Comparison of ENCODE assay signal across 32 cellular contexts in the genomic region with DNA sequence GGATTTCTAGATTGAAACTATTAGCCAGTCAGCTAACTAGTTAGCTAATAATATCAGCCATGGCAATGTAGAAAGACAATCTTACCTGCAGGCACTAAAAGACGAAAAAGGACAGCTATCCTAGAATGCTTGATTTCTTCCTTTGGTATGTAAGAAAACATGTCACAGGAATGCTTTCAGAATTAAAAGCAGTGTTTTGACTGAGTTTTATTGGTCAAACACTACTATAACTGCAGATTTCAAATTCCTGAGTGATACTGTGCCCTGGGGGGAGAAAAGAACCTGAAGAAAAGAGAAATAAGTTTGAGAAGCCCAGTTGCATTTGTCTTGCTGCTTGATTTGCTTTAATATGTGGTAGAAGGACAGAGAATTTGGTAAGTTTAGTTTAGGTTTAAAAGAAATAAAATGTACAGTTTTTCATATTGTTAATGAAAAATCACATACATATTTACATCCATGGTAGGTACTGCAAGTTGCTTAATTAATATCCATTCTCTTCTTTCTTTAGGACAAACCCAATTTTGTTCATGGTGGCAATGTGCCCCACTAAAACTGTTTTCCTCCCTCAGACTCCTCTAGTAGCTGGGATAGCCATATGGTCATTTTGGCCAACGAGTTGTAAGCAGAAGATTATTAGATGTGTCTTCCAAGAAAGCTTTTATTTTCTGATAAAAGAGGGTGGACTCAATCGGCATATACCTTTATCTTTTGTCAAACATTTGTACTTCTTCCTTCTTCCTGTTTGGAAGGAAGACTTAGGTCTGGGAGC. TPM values are rescaled to one million over a fixed set of nuclear protein-coding genes. Genes with fewer than 3 reads are reported as not detected.
DNase-seq lines count a peak whose midpoint lies in the region; ATAC-seq, FAIRE-seq and TF ChIP-seq lines count a peak whose summit lies in the region.
"Had no signal": no experiment of that assay in that cellular context is flagged by ENCODE, and none has a peak within 500 bp of the region (broad histone marks: within the 10 kb centered on the region; RNA-seq: fewer than 3 reads in every experiment).

No MANE protein-coding gene starts in this region.

- H4K20me1 ChIP-seq in mammary epithelial cell (ENCODE audit: insufficient read depth, low read length) (no peaks in the 10 kb centered on the region), neural progenitor cell (ENCODE audit: low read depth) (no peaks in the 10 kb centered on the region)

- H3K9me3 Mint-ChIP-seq in mesothelial cell of epicardium (peaks cover 16% of the 10 kb centered on the region), neural progenitor cell (no peaks in the 10 kb centered on the region)
- H3K9me3 Mint-ChIP-seq in activated T-cell treated with anti-CD3 and anti-CD28 coated beads, Interleukin-2, amount 50 U/mL, for 24 hours = no peaks in the 10 kb centered on the region
- H3K9me3 Mint-ChIP-seq in activated CD8-positive, alpha-beta T cell treated with anti-CD3 and anti-CD28 coated beads for 36 hours = no peaks in the 10 kb centered on the region
- H3K9me3 Mint-ChIP-seq: activated B cell treated with CpG ODN at 0.5 μM for 24 hours; activated T-helper 1 cell treated with anti-CD3 and anti-CD28 coated beads, Interleukin-12 subunit alpha, Interleukin-12 subunit beta, Interleukin-2, Interleukin-4 antibody, amounts not matched to agents 30 ng/mL and 10 ng/mL and 1 ng/mL, durations not matched to agents 14 hours and 24 hours and 36 hours; CD4-positive, CD25-positive, alpha-beta regulatory T cell; memory B cell had no signal

- no TSS peak for BruUV-seq in mammary epithelial cell (replicated peaks; lab: Mats Ljungman, UMichigan)

- TF ChIP-seq CTCF in mammary epithelial cell (conservative IDR thresholded peaks at IDR 0.05 in 1 of 2, IDR thresholded peaks at IDR 0.05 in 1 of 2; ENCODE audit: extremely low read depth in 1 of 2, insufficient read depth in 1 of 2, low read depth in 1 of 2, low read length in 2 of 2) (no peak), mesothelial cell of epicardium (IDR thresholded peaks at IDR 0.05; ENCODE audit: unreplicated experiment) (no peak), neural progenitor cell (IDR thresholded peaks at IDR 0.05) (no peak)
- TF ChIP-seq CTCF in activated CD8-positive, alpha-beta T cell treated with anti-CD3 and anti-CD28 coated beads for 36 hours (IDR thresholded peaks at IDR 0.05) = no peak

- no peak overlapping the region for H3K4me3 Mint-ChIP-seq in mesothelial cell of epicardium
- H3K4me3 Mint-ChIP-seq in neural progenitor cell = no peak overlapping the region
- no peak overlapping the region for H3K4me3 Mint-ChIP-seq in activated T-cell treated with anti-CD3 and anti-CD28 coated beads, Interleukin-2, amount 50 U/mL, for 24 hours
- H3K4me3 Mint-ChIP-seq in activated CD8-positive, alpha-beta T cell treated with anti-CD3 and anti-CD28 coated beads for 36 hours = no peak overlapping the region
- H3K4me3 Mint-ChIP-seq: activated B cell treated with CpG ODN at 0.5 μM for 24 hours; activated T-helper 1 cell treated with anti-CD3 and anti-CD28 coated beads, Interleukin-12 subunit alpha, Interleukin-12 subunit beta, Interleukin-2, Interleukin-4 antibody, amounts not matched to agents 30 ng/mL and 10 ng/mL and 1 ng/mL, durations not matched to agents 14 hours and 24 hours and 36 hours; CD4-positive, CD25-positive, alpha-beta regulatory T cell; memory B cell had no signal

- no peak for ATAC-seq in GM18502 (IDR thresholded peaks at IDR 0.05; ENCODE audit: poor library complexity, unreplicated experiment)
- no peak for ATAC-seq in activated CD8-positive, alpha-beta T cell treated with anti-CD3 and anti-CD28 coated beads for 36 hours
- ATAC-seq: Panc1 had no signal

- H3K4me1 ChIP-seq in mammary epithelial cell (ENCODE audit: insufficient read depth, low read length) (peaks cover 20% of the 10 kb centered on the region), neural progenitor cell (peaks cover 14% of the 10 kb centered on the region)

- H2AFZ ChIP-seq in mammary epithelial cell (ENCODE audit: low read depth, low read length) (peak overlapping the region; percentile 41), neural progenitor cell (replicated peaks) (no peak overlapping the region)

- WGBS in mammary epithelial cell (ENCODE audit: low coverage, missing lambda C conversion rate) = 69% methylated on average over 3 of the region's 3 CpGs

- FAIRE-seq in HTR-8/SVneo (lab: Jason Lieb, UNC) = no peak
- FAIRE-seq: frontal cortex, GM18507 had no signal

- intact Hi-C loops in mammary epithelial cell (cut with micrococcal nuclease) = no loop called here
- intact Hi-C loops in activated CD8-positive, alpha-beta T cell treated with anti-CD3 and anti-CD28 coated beads for 36 hours (cut with micrococcal nuclease) = no loop called here

- peaks cover 21% of the 10 kb centered on the region for H3F3A ChIP-seq in neural progenitor cell (ENCODE audit: low read depth)

- H3K4me3 ChIP-seq in mammary epithelial cell (replicated peaks in 1 of 3; ENCODE audit: insufficient read depth in 1 of 3, low read depth in 2 of 3, low read length in 3 of 3) (no peak overlapping the region), neural progenitor cell (no peak overlapping the region)
- H3K4me3 ChIP-seq: esophagus squamous epithelium, suprapubic skin, uterus had no signal

- H3K4me2 ChIP-seq in mammary epithelial cell (ENCODE audit: insufficient read depth, low read depth, low read length) (no peak overlapping the region), neural progenitor cell (no peak overlapping the region)

- H3K27me3 ChIP-seq in mammary epithelial cell (ENCODE audit: insufficient read depth, low read length) = no peaks in the 10 kb centered on the region
- peaks cover 11% of the 10 kb centered on the region for H3K27me3 ChIP-seq in neural progenitor cell
- H3K27me3 ChIP-seq: uterus had no signal

- dilution Hi-C loops in mammary epithelial cell (cut with HindIII; ENCODE audit: low sequenced_read_pairs) = loop anchor here (10.0 kb wide), 1 partner anchor 106 kb away; the partner anchor contains the start of genes GFM2 and NSA2

- H3K9ac ChIP-seq in mammary epithelial cell (ENCODE audit: insufficient read depth, low read length) (no peak overlapping the region), neural progenitor cell (no peak overlapping the region)

- in situ Hi-C loops in mammary epithelial cell (cut with MboI; ENCODE audit: low sequenced_read_pairs in 2 of 2) = no loop called here

- H3K9me3 ChIP-seq in mammary epithelial cell (replicated peaks; ENCODE audit: insufficient read depth, low read length) (no peaks in the 10 kb centered on the region), neural progenitor cell (ENCODE audit: low read depth) (no peaks in the 10 kb centered on the region)
- H3K9me3 ChIP-seq: esophagus squamous epithelium, suprapubic skin, uterus had no signal

- POLR2A ChIA-PET in activated CD8-positive, alpha-beta T cell treated with anti-CD3 and anti-CD28 coated beads for 36 hours (lab: Charles Lee) = no interaction called here

- CTCF ChIA-PET in mammary epithelial cell (lab: Charles Lee; ENCODE audit: low non-redundant PET) = interaction anchor here (0.6 kb wide), 1 partner anchor 14 kb away, joined by 3 read pairs; no protein-coding TSS in a partner anchor
- CTCF ChIA-PET in activated CD8-positive, alpha-beta T cell treated with anti-CD3 and anti-CD28 coated beads for 36 hours (lab: Charles Lee) = no interaction called here

- H3K79me2 ChIP-seq in mammary epithelial cell (ENCODE audit: insufficient read depth, low read length) (peaks cover 3% of the 10 kb centered on the region), neural progenitor cell (ENCODE audit: low read depth) (peaks cover 3% of the 10 kb centered on the region)

- no peaks in the 10 kb centered on the region for H3K36me3 ChIP-seq in mammary epithelial cell (ENCODE audit: insufficient read depth, low read length)
- no peaks in the 10 kb centered on the region for H3K36me3 ChIP-seq in neural progenitor cell
- H3K36me3 ChIP-seq: esophagus squamous epithelium, suprapubic skin, uterus had no signal

- H3K27ac Mint-ChIP-seq in mesothelial cell of epicardium (peak overlapping the region; percentile 76), neural progenitor cell (no peak overlapping the region)
- no peak overlapping the region for H3K27ac Mint-ChIP-seq in activated T-cell treated with anti-CD3 and anti-CD28 coated beads, Interleukin-2, amount 50 U/mL, for 24 hours
- H3K27ac Mint-ChIP-seq in activated CD8-positive, alpha-beta T cell treated with anti-CD3 and anti-CD28 coated beads for 36 hours = no peak overlapping the region
- H3K27ac Mint-ChIP-seq: activated B cell treated with CpG ODN at 0.5 μM for 24 hours; activated T-helper 1 cell treated with anti-CD3 and anti-CD28 coated beads, Interleukin-12 subunit alpha, Interleukin-12 subunit beta, Interleukin-2, Interleukin-4 antibody, amounts not matched to agents 30 ng/mL and 10 ng/mL and 1 ng/mL, durations not matched to agents 14 hours and 24 hours and 36 hours; CD4-positive, CD25-positive, alpha-beta regulatory T cell; memory B cell; progenitor cell of endocrine pancreas had no signal

- H3K27me3 Mint-ChIP-seq in mesothelial cell of epicardium (ENCODE audit: low read depth) (peaks cover 10% of the 10 kb centered on the region), neural progenitor cell (ENCODE audit: insufficient read depth, low read depth) (peaks cover 2% of the 10 kb centered on the region)
- H3K27me3 Mint-ChIP-seq in activated T-cell treated with anti-CD3 and anti-CD28 coated beads, Interleukin-2, amount 50 U/mL, for 24 hours = no peaks in the 10 kb centered on the region
- no peaks in the 10 kb centered on the region for H3K27me3 Mint-ChIP-seq in activated CD8-positive, alpha-beta T cell treated with anti-CD3 and anti-CD28 coated beads for 36 hours
- H3K27me3 Mint-ChIP-seq: progenitor cell of endocrine pancreas had no signal

- H3K36me3 Mint-ChIP-seq in mesothelial cell of epicardium = no peaks in the 10 kb centered on the region
- H3K36me3 Mint-ChIP-seq in neural progenitor cell = no peaks in the 10 kb centered on the region
- peaks cover 4% of the 10 kb centered on the region for H3K36me3 Mint-ChIP-seq in activated T-cell treated with anti-CD3 and anti-CD28 coated beads, Interleukin-2, amount 50 U/mL, for 24 hours (ENCODE audit: low read depth)
- peaks cover under 1% of the 10 kb centered on the region for H3K36me3 Mint-ChIP-seq in activated CD8-positive, alpha-beta T cell treated with anti-CD3 and anti-CD28 coated beads for 36 hours (ENCODE audit: low read depth)
- H3K36me3 Mint-ChIP-seq: CD4-positive, CD25-positive, alpha-beta regulatory T cell; memory B cell had no signal

- no peak overlapping the region for H3K27ac ChIP-seq in mammary epithelial cell (ENCODE audit: insufficient read depth, low read depth, low read length)
- no peak overlapping the region for H3K27ac ChIP-seq in neural progenitor cell
- H3K27ac ChIP-seq: esophagus squamous epithelium, HL-60, suprapubic skin, uterus had no signal

- peaks cover 34% of the 10 kb centered on the region for H3K4me1 Mint-ChIP-seq in mesothelial cell of epicardium
- peaks cover 7% of the 10 kb centered on the region for H3K4me1 Mint-ChIP-seq in neural progenitor cell
- peaks cover 5% of the 10 kb centered on the region for H3K4me1 Mint-ChIP-seq in activated T-cell treated with anti-CD3 and anti-CD28 coated beads, Interleukin-2, amount 50 U/mL, for 24 hours (ENCODE audit: low read depth)
- peaks cover 2% of the 10 kb centered on the region for H3K4me1 Mint-ChIP-seq in activated CD8-positive, alpha-beta T cell treated with anti-CD3 and anti-CD28 coated beads for 36 hours (ENCODE audit: low read depth)

- peak; percentile 61 for DNase-seq in EL
- peak; percentile 27 for DNase-seq in HTR-8/SVneo (ENCODE audit: insufficient read length, low spot score)
- DNase-seq in mammary epithelial cell = peak; percentile 39
- DNase-seq in mesothelial cell of epicardium (ENCODE audit: low spot score in 2 of 2, unreplicated experiment in 2 of 2) = no peak
- DNase-seq in neural progenitor cell (ENCODE audit: low spot score) = no peak
- DNase-seq in activated T-cell treated with anti-CD3 and anti-CD28 coated beads, Interleukin-2, amount 50 U/mL, for 24 hours = no peak
- no peak for DNase-seq in activated CD8-positive, alpha-beta T cell treated with anti-CD3 and anti-CD28 coated beads for 36 hours
- DNase-seq: activated B cell treated with CpG ODN at 0.5 μM for 24 hours; activated CD4-positive, alpha-beta T cell treated with anti-CD3 and anti-CD28 coated beads, Interleukin-2, amount 50 U/mL, for 4 hours; activated naive CD4-positive, alpha-beta T cell treated with anti-CD3 and anti-CD28 coated beads, Interleukin-2, amount 50 U/mL, for 16 hours; amygdala; CD4-positive, CD25-positive, alpha-beta regulatory T cell; cortex of kidney; esophagus squamous epithelium; GF-D8; Kasumi-1; NCI-H1092 treated with DMSO at 0.1 percent for 48 hours; NCI-H187; NCI-H2171 treated with DMSO at 0.1 percent for 48 hours; NCI-H526; SIG-M5; stimulated activated naive CD4-positive, alpha-beta T cell; uterus had no signal

RNA-seq across cellular contexts. Expression of gene FAM169A, which starts 4.3 kb away (rescaled TPM):
- 10 to 100 TPM; 24.5 to 25.5 TPM for total RNA-seq in mammary epithelial cell
- polyA plus RNA-seq in mammary epithelial cell = 7.0 TPM
- polyA minus RNA-seq in mammary epithelial cell = 7.2 TPM
- 22.6 to 23.7 TPM (median 23.5 TPM) in 3 replicates for total RNA-seq in mesothelial cell of epicardium
- total RNA-seq in neural progenitor cell (ENCODE audit: low replicate concordance) = 23.8 and 27.4 TPM in 2 replicates
- 10 to 100 TPM; 10.4 to 11.5 TPM for total RNA-seq in activated CD8-positive, alpha-beta T cell treated with anti-CD3 and anti-CD28 coated beads for 36 hours

Comparison
In these comparisons a context has a peak if more than half of its experiments do, and no peak if none do; other contexts are left out.
1. DNase-seq: peak in EL (single experiment), HTR-8/SVneo (single experiment) and mammary epithelial cell (single experiment); none in mesothelial cell of epicardium (0 of 2), neural progenitor cell (single experiment), activated T-cell treated with anti-CD3 and anti-CD28 coated beads, Interleukin-2, amount 50 U/mL, for 24 hours (single experiment) and activated CD8-positive, alpha-beta T cell treated with anti-CD3 and anti-CD28 coated beads for 36 hours (single experiment).